ENCODE assay signal across 8 cellular contexts in the genomic region with DNA sequence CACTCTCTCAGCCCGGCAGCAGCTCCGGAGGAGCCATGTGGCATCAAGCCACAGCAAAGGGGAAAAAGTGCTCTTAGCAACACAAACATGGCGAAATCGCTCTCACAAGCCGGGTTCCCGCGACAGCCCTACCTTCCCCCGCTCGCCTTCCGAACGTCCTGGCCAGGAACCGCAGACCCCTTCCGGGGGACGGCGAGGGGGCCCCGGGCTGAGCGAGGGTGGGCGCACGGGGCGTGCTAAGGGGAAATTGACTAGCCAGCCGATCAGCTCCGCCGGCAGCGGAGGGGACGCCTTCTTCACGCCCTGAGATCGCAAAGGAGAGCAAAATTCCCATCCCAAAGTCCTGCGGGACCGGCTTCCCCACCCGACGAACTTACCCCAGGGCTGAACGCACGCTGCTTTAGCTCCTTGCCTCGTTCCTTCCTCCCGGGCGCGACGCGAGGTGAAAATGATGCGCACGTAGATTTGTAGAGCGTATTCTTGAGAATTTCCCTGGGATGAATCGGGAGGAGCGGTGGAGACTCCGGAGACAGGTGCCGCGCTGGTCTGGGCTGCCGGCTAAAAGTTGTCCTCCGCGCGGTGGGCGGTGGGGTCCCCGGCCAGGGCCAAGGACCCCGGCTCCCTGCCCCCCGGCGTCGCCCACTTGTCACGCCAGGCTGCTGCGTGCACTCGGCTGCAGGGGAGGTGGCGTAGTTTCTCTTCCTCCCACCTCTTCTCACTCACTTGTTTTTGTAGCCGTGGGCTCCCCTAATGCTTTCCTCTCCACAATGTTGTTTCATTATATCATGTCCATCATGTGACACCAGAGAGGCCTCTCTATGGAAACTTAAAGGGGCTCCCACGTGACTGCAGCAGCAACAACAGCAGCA.
DNase-seq lines count a peak whose midpoint lies in the region; ATAC-seq and TF ChIP-seq lines count a peak whose summit lies in the region.

No MANE protein-coding gene starts in this region.

- peak overlapping the region; percentile 72 for H2AFZ ChIP-seq in osteoblast (ENCODE audit: low read length)

- H3K4me2 ChIP-seq in osteoblast (ENCODE audit: insufficient read depth, low read length), result peak overlapping the region; percentile 80

- ATAC-seq in GM21737 (IDR thresholded peaks at IDR 0.05; ENCODE audit: unreplicated experiment), result peak; percentile 39

- TF ChIP-seq EP300 in tibial nerve (IDR thresholded peaks at IDR 0.05), result peak; percentile 48 to 99

- H3K36me3 ChIP-seq in KOPT-K1 (ENCODE audit: insufficient read depth, low read length) (no peaks in the 10 kb centered on the region), SJCRH30 (no peaks in the 10 kb centered on the region), osteoblast (ENCODE audit: insufficient read depth, low read length) (peaks cover 3% of the 10 kb centered on the region), tibial nerve (peaks cover 0 to 15% (median 0%) of the 10 kb centered on the region in 3 donors)

- H3K4me1 ChIP-seq in SJCRH30 (peaks cover 7% of the 10 kb centered on the region; the same call in 1 of the 2 replicates), osteoblast (ENCODE audit: insufficient read depth, low read length) (peaks cover 51% of the 10 kb centered on the region), tibial nerve (peaks cover 0 to 64% (median 23%) of the 10 kb centered on the region in 4 donors)

- WGBS in tibial nerve, 2 donors, result 0 to 1% methylated on average over 42 to 44 of the region's 63 CpGs

- H3K4me3 ChIP-seq in SJCRH30 (peak overlapping the region; percentile 75), osteoblast (ENCODE audit: insufficient read depth, low read length) (peak overlapping the region; percentile 91), tibial nerve (peak overlapping the region; percentile 79 to 93 (median 83))

- peaks cover 29% of the 10 kb centered on the region for H4K20me1 ChIP-seq in osteoblast (ENCODE audit: insufficient read depth, low read length)

- H3K27ac ChIP-seq in KOPT-K1 (ENCODE audit: low read depth, low read length, poor library complexity, severe bottlenecking) (peak overlapping the region; percentile 45), SJCRH30 (no peak overlapping the region), osteoblast (ENCODE audit: low read depth, low read length) (peak overlapping the region; percentile 97), tibial nerve (peak overlapping the region; percentile 92 to 99 (median 98))

- H3K27me3 ChIP-seq in SJCRH30, result no peaks in the 10 kb centered on the region
- H3K27me3 ChIP-seq in osteoblast (ENCODE audit: insufficient read depth, low read length), result no peaks in the 10 kb centered on the region
- no peaks in the 10 kb centered on the region for H3K27me3 ChIP-seq in tibial nerve

- H3K79me2 ChIP-seq in osteoblast (ENCODE audit: insufficient read depth, low read length), result peaks cover 84% of the 10 kb centered on the region

- H3K9me3 ChIP-seq in KOPT-K1 (ENCODE audit: insufficient read depth, low read length, poor library complexity, severe bottlenecking), result no peaks in the 10 kb centered on the region
- no peaks in the 10 kb centered on the region for H3K9me3 ChIP-seq in SJCRH30 (replicated peaks)
- H3K9me3 ChIP-seq in osteoblast (ENCODE audit: low read depth, low read length), result no peaks in the 10 kb centered on the region
- no peaks in the 10 kb centered on the region for H3K9me3 ChIP-seq in tibial nerve

- peak; percentile 92 to 94 for TF ChIP-seq POLR2A in tibial nerve (IDR thresholded peaks at IDR 0.05)

- TF ChIP-seq CTCF in osteoblast (IDR thresholded peaks at IDR 0.05; ENCODE audit: extremely low read depth, low read depth, low read length) (no peak), tibial nerve (IDR thresholded peaks at IDR 0.05) (peak in 2 of 5 experiments; percentile 39 to 48)

- DNase-seq in ELR (ENCODE audit: low read depth) (peak; percentile 85), SJCRH30 (peak; percentile 62 to 70), globus pallidus (ENCODE audit: low spot score) (peak; percentile 93), osteoblast (ENCODE audit: insufficient read length, low spot score, missing footprints) (peak; percentile 96), tibial nerve (ENCODE audit: low spot score in 2 of 2) (peak; percentile 56 to 92)
- peak; percentile 83 for DNase-seq in activated naive CD4-positive, alpha-beta T cell treated with anti-CD3 and anti-CD28 coated beads, Interleukin-2, amount 50 U/mL, for 16 hours
